ENCODE assay signal across 9 cellular contexts in genomic region chr4:42281324-42282020, GRCh38.
DNase-seq lines count a peak whose midpoint lies in the region; ATAC-seq and TF ChIP-seq lines count a peak whose summit lies in the region.
"Had no signal": no experiment of that assay in that cellular context is flagged by ENCODE, and none has a peak within 500 bp of the region (broad histone marks: within the 10 kb centered on the region; RNA-seq: fewer than 3 reads in every experiment).

No MANE protein-coding gene starts in this region.

- H3K36me3 ChIP-seq in gastrocnemius medialis = no peaks in the 10 kb centered on the region

- H3K27ac ChIP-seq in gastrocnemius medialis = no peak overlapping the region
- H3K27ac ChIP-seq: epithelial cell of prostate had no signal

- peak; percentile 46 to 49 for ATAC-seq in activated naive CD4-positive, alpha-beta T cell treated with anti-CD3 and anti-CD28 coated beads, Interleukin-2, amount 50 U/mL, for 72 hours
- ATAC-seq in HG02763 (IDR thresholded peaks at IDR 0.05; ENCODE audit: unreplicated experiment) (peak; percentile 74), gastrocnemius medialis (no peak)
- ATAC-seq in stimulated activated naive CD8-positive, alpha-beta T cell treated with anti-CD3 and anti-CD28 coated beads, Interleukin-15, amount 100 ng/mL, for 72 hours = peak; percentile 52
- no peak for ATAC-seq in naive thymus-derived CD8-positive, alpha-beta T cell

- intact Hi-C loops in gastrocnemius medialis (cut with DNase I; ENCODE audit: low total_unique reads) = loop anchor here (1.0 to 10.0 kb wide), 2 partner anchors 63 to 238 kb away; no protein-coding TSS in a partner anchor

- H3K4me3 ChIP-seq in gastrocnemius medialis = no peak overlapping the region

- no peaks in the 10 kb centered on the region for H3K9me3 Mint-ChIP-seq in activated naive CD4-positive, alpha-beta T cell treated with anti-CD3 and anti-CD28 coated beads, Interleukin-2, amount 50 U/mL, for 72 hours
- H3K9me3 Mint-ChIP-seq in stimulated activated naive CD8-positive, alpha-beta T cell treated with anti-CD3 and anti-CD28 coated beads, Interleukin-15, amount 100 ng/mL, for 72 hours = no peaks in the 10 kb centered on the region
- H3K9me3 Mint-ChIP-seq in naive thymus-derived CD8-positive, alpha-beta T cell = no peaks in the 10 kb centered on the region

- no peaks in the 10 kb centered on the region for H3K9me3 ChIP-seq in gastrocnemius medialis

- H3K27ac Mint-ChIP-seq in activated naive CD4-positive, alpha-beta T cell treated with anti-CD3 and anti-CD28 coated beads, Interleukin-2, amount 50 U/mL, for 72 hours = no peak overlapping the region
- H3K27ac Mint-ChIP-seq in stimulated activated naive CD8-positive, alpha-beta T cell treated with anti-CD3 and anti-CD28 coated beads, Interleukin-15, amount 100 ng/mL, for 72 hours = no peak overlapping the region
- H3K27ac Mint-ChIP-seq in naive thymus-derived CD8-positive, alpha-beta T cell = no peak overlapping the region

- no peak for TF ChIP-seq CTCF in gastrocnemius medialis (IDR thresholded peaks at IDR 0.05 in 4 of 5, conservative IDR thresholded peaks at IDR 0.05 in 1 of 5)

- TF ChIP-seq POLR2A in gastrocnemius medialis (IDR thresholded peaks at IDR 0.05) = no peak

- no peaks in the 10 kb centered on the region for H3K36me3 Mint-ChIP-seq in activated naive CD4-positive, alpha-beta T cell treated with anti-CD3 and anti-CD28 coated beads, Interleukin-2, amount 50 U/mL, for 72 hours
- no peaks in the 10 kb centered on the region for H3K36me3 Mint-ChIP-seq in naive thymus-derived CD8-positive, alpha-beta T cell

- H3K27me3 ChIP-seq in gastrocnemius medialis = no peaks in the 10 kb centered on the region

- POLR2A ChIA-PET in naive thymus-derived CD8-positive, alpha-beta T cell (lab: Charles Lee) = no interaction called here

- DNase-seq in activated naive CD4-positive, alpha-beta T cell treated with anti-CD3 and anti-CD28 coated beads, Interleukin-2, amount 50 U/mL, for 72 hours (ENCODE audit: low spot score in 2 of 2) = no peak
- no peak for DNase-seq in activated naive CD4-positive, alpha-beta T cell treated with Interleukin-2 at 50 U/mL for 16 hours
- DNase-seq in M059J (ENCODE audit: low read depth) (peak; percentile 86), HUDEP-2 (lab: John Stamatoyannopoulos, UW; ENCODE audit: unreplicated experiment in 76 of 76) (no peak), gastrocnemius medialis (no peak)
- no peak for DNase-seq in stimulated activated naive CD8-positive, alpha-beta T cell treated with anti-CD3 and anti-CD28 coated beads, Interleukin-15, amount 100 ng/mL, for 72 hours
- no peak for DNase-seq in naive thymus-derived CD8-positive, alpha-beta T cell

- peaks cover 0 to 6% of the 10 kb centered on the region in 2 donors for H3K4me1 ChIP-seq in gastrocnemius medialis

- peaks cover 27% of the 10 kb centered on the region for H3K27me3 Mint-ChIP-seq in stimulated activated naive CD8-positive, alpha-beta T cell treated with anti-CD3 and anti-CD28 coated beads, Interleukin-15, amount 100 ng/mL, for 72 hours
- H3K27me3 Mint-ChIP-seq in naive thymus-derived CD8-positive, alpha-beta T cell = peaks cover 0 to 18% (median 9%) of the 10 kb centered on the region in 5 donors

- peaks cover 10% of the 10 kb centered on the region for H3K4me1 Mint-ChIP-seq in stimulated activated naive CD8-positive, alpha-beta T cell treated with anti-CD3 and anti-CD28 coated beads, Interleukin-15, amount 100 ng/mL, for 72 hours
- H3K4me1 Mint-ChIP-seq in naive thymus-derived CD8-positive, alpha-beta T cell = peaks cover 0 to 8% (median 7%) of the 10 kb centered on the region in 4 donors

- no peak overlapping the region for H3K4me3 Mint-ChIP-seq in stimulated activated naive CD8-positive, alpha-beta T cell treated with anti-CD3 and anti-CD28 coated beads, Interleukin-15, amount 100 ng/mL, for 72 hours
- peak overlapping the region in 2 of 10 donors; percentile 8 to 34 for H3K4me3 Mint-ChIP-seq in naive thymus-derived CD8-positive, alpha-beta T cell

- in situ Hi-C loops in gastrocnemius medialis (cut with MboI; ENCODE audit: low sequenced_read_pairs in 4 of 4) = loop anchor here (5.0 to 10.0 kb wide), 3 partner anchors 236 to 583 kb away; no protein-coding TSS in a partner anchor

Comparison
In these comparisons a context has a peak if more than half of its experiments do, and no peak if none do; other contexts are left out.
1. ATAC-seq: peak in activated naive CD4-positive, alpha-beta T cell treated with anti-CD3 and anti-CD28 coated beads, Interleukin-2, amount 50 U/mL, for 72 hours (2 of 2), HG02763 (single experiment) and stimulated activated naive CD8-positive, alpha-beta T cell treated with anti-CD3 and anti-CD28 coated beads, Interleukin-15, amount 100 ng/mL, for 72 hours (single experiment); none in naive thymus-derived CD8-positive, alpha-beta T cell (0 of 2) and gastrocnemius medialis (0 of 2).